ENCODE assay signal across 20 cellular contexts in genomic region chrX:40318796-40319195, GRCh38.
"Had no signal": no experiment of that assay in that cellular context is flagged by ENCODE, and none has a peak within 500 bp of the region (broad histone marks: within the 10 kb centered on the region; RNA-seq: fewer than 3 reads in every experiment).

No MANE protein-coding gene starts in this region.

- H3K27me3 ChIP-seq: gastroesophageal sphincter, vagina had no signal

- FAIRE-seq: bronchial epithelial cell had no signal

- H3K36me3 ChIP-seq: gastroesophageal sphincter, thoracic aorta, vagina had no signal

- DNase-seq: activated CD8-positive, alpha-beta memory T cell treated with anti-CD3 and anti-CD28 coated beads for 24 hours; activated CD8-positive, alpha-beta memory T cell treated with anti-CD3 and anti-CD28 coated beads, Interleukin-2, amount 50 U/mL, for 4 hours; activated naive CD4-positive, alpha-beta T cell treated with Interleukin-2 at 50 U/mL for 16 hours; activated naive CD8-positive, alpha-beta T cell treated with anti-CD3 and anti-CD28 coated beads for 36 hours; activated T-cell treated with anti-CD3 and anti-CD28 coated beads, Interleukin-2, amount 50 U/mL, for 4 hours; cortex of kidney; head of caudate nucleus; hypothalamus; left ventricle myocardium superior; mammary epithelial cell; retina; stimulated activated CD4-positive, alpha-beta T cell treated with anti-CD3 and anti-CD28 coated beads, Interleukin-4, amount 100 ng/mL, for 24 hours; stimulated activated naive CD4-positive, alpha-beta T cell treated with Interleukin-2 at 50 U/mL for 16 hours had no signal

- H3K4me1 ChIP-seq: gastroesophageal sphincter, vagina had no signal

- H3K4me3 ChIP-seq: gastroesophageal sphincter, thoracic aorta, vagina had no signal

- H3K9me3 ChIP-seq: gastroesophageal sphincter, thoracic aorta had no signal

- ATAC-seq: activated T-cell treated with anti-CD3 and anti-CD28 coated beads, Interleukin-2, amount 50 U/mL, for 4 hours; gastroesophageal sphincter; left ventricle myocardium superior; natural killer cell treated with Interleukin-12 subunit alpha and Interleukin-12 subunit beta and Interleukin-15 and Interleukin-18, amount 100 ng/mL, for 72 hours; WTC11 had no signal

- H3K27ac ChIP-seq: epithelial cell of prostate, gastroesophageal sphincter, thoracic aorta, vagina had no signal
